ENCODE assay signal across 7 cellular contexts in genomic region chr6:87588756-87589407, GRCh38. TPM values are rescaled to one million over a fixed set of nuclear protein-coding genes. Genes with fewer than 3 reads are reported as not detected.
A peak's percentile ranks its signal among the peaks of the same experiment; 100 is the strongest.
DNase-seq lines count a peak whose midpoint lies in the region; ATAC-seq lines count a peak whose summit lies in the region.

No MANE protein-coding gene starts in this region.

- DNase-seq in stimulated activated naive CD8-positive, alpha-beta T cell treated with anti-CD3 and anti-CD28 coated beads, Interleukin-15, amount 100 ng/mL, for 72 hours: no peak
- DNase-seq in NCI-H2107 (lab: John Stamatoyannopoulos, UW): no peak
- DNase-seq in midbrain (lab: John Stamatoyannopoulos, UW): no peak
- no peak for DNase-seq in glomerular visceral epithelial cell (ENCODE audit: extremely low spot score)

- peak overlapping the region; percentile 98 for H3K4me3 Mint-ChIP-seq in activated T-helper 17 cell treated with anti-CD3 and anti-CD28 coated beads, Interleukin-2, amount 50 U/mL, for 72 hours
- peak overlapping the region; percentile 85 to 96 for H3K4me3 Mint-ChIP-seq in stimulated activated naive CD8-positive, alpha-beta T cell treated with anti-CD3 and anti-CD28 coated beads, Interleukin-15, amount 100 ng/mL, for 72 hours

- H3K36me3 ChIP-seq in HUES48 (ENCODE audit: control insufficient read depth, insufficient read depth, low read length): peaks cover 20% of the 10 kb centered on the region
- peaks cover 20% of the 10 kb centered on the region for H3K36me3 ChIP-seq in iPS-20b (ENCODE audit: insufficient read depth, low read depth, low read length)

- H3K27me3 Mint-ChIP-seq in activated T-helper 17 cell treated with anti-CD3 and anti-CD28 coated beads, Interleukin-2, amount 50 U/mL, for 72 hours: no peaks in the 10 kb centered on the region
- H3K27me3 Mint-ChIP-seq in stimulated activated naive CD8-positive, alpha-beta T cell treated with anti-CD3 and anti-CD28 coated beads, Interleukin-15, amount 100 ng/mL, for 72 hours: no peaks in the 10 kb centered on the region

- H3K36me3 Mint-ChIP-seq in activated T-helper 17 cell treated with anti-CD3 and anti-CD28 coated beads, Interleukin-2, amount 50 U/mL, for 72 hours (ENCODE audit: low read depth): peaks cover 51% of the 10 kb centered on the region

- H3K27ac ChIP-seq in HUES48 (ENCODE audit: low read depth, low read length): peak overlapping the region; percentile 86
- peak overlapping the region; percentile 82 for H3K27ac ChIP-seq in iPS-20b (ENCODE audit: low read length)

- H3K4me1 Mint-ChIP-seq in activated T-helper 17 cell treated with anti-CD3 and anti-CD28 coated beads, Interleukin-2, amount 50 U/mL, for 72 hours: peaks cover 33% of the 10 kb centered on the region
- peaks cover 63% of the 10 kb centered on the region for H3K4me1 Mint-ChIP-seq in stimulated activated naive CD8-positive, alpha-beta T cell treated with anti-CD3 and anti-CD28 coated beads, Interleukin-15, amount 100 ng/mL, for 72 hours

- H3K9me3 ChIP-seq in HUES48 (ENCODE audit: control insufficient read depth, insufficient read depth, low read length) (no peaks in the 10 kb centered on the region), iPS-20b (ENCODE audit: insufficient read depth, low read depth, low read length) (no peaks in the 10 kb centered on the region)

- H3K27me3 ChIP-seq in HUES48 (ENCODE audit: control insufficient read depth, insufficient read depth, low read length) (no peaks in the 10 kb centered on the region), iPS-20b (ENCODE audit: insufficient read depth, low read length) (no peaks in the 10 kb centered on the region)

- peaks cover 5% of the 10 kb centered on the region for H3K4me1 ChIP-seq in HUES48 (ENCODE audit: control insufficient read depth, insufficient read depth, low read length)
- H3K4me1 ChIP-seq in iPS-20b (ENCODE audit: insufficient read depth, low read length): no peaks in the 10 kb centered on the region

- peak overlapping the region; percentile 97 for H3K27ac Mint-ChIP-seq in activated T-helper 17 cell treated with anti-CD3 and anti-CD28 coated beads, Interleukin-2, amount 50 U/mL, for 72 hours
- peak overlapping the region; percentile 77 to 88 for H3K27ac Mint-ChIP-seq in stimulated activated naive CD8-positive, alpha-beta T cell treated with anti-CD3 and anti-CD28 coated beads, Interleukin-15, amount 100 ng/mL, for 72 hours

- no peak for ATAC-seq in activated T-helper 17 cell treated with anti-CD3 and anti-CD28 coated beads, Interleukin-2, amount 50 U/mL, for 72 hours (replicated peaks)
- no peak for ATAC-seq in stimulated activated naive CD8-positive, alpha-beta T cell treated with anti-CD3 and anti-CD28 coated beads, Interleukin-15, amount 100 ng/mL, for 72 hours

- no peaks in the 10 kb centered on the region for H3K9me3 Mint-ChIP-seq in activated T-helper 17 cell treated with anti-CD3 and anti-CD28 coated beads, Interleukin-2, amount 50 U/mL, for 72 hours
- H3K9me3 Mint-ChIP-seq in stimulated activated naive CD8-positive, alpha-beta T cell treated with anti-CD3 and anti-CD28 coated beads, Interleukin-15, amount 100 ng/mL, for 72 hours: no peaks in the 10 kb centered on the region

- H3K4me3 ChIP-seq in HUES48 (ENCODE audit: low read depth, low read length): peak overlapping the region; percentile 93
- peak overlapping the region; percentile 96 for H3K4me3 ChIP-seq in iPS-20b (ENCODE audit: low read length)

- H3K9ac ChIP-seq in HUES48 (ENCODE audit: low read depth, low read length): peak overlapping the region; percentile 86
- H3K9ac ChIP-seq in iPS-20b (ENCODE audit: low read depth, low read length): peak overlapping the region; percentile 99

RNA-seq across cellular contexts. Expression of gene RARS2, which starts 0.9 kb away (rescaled TPM):
- total RNA-seq in activated T-helper 17 cell treated with anti-CD3 and anti-CD28 coated beads, Interleukin-2, amount 50 U/mL, for 72 hours: 10 to 100 TPM; 25.7 to 27.0 TPM

RNA-seq across cellular contexts. Expression of gene ORC3, which starts 1.1 kb away (rescaled TPM):
- 10 to 100 TPM; 32.7 to 43.7 TPM for total RNA-seq in activated T-helper 17 cell treated with anti-CD3 and anti-CD28 coated beads, Interleukin-2, amount 50 U/mL, for 72 hours
